In genomic region chr9:36161187-36161586, GRCh38 we compare ENCODE assay signal across 15 cellular contexts. TPM values are rescaled to one million over a fixed set of nuclear protein-coding genes. Genes with fewer than 3 reads are reported as not detected.
DNase-seq lines count a peak whose midpoint lies in the region; ATAC-seq and TF ChIP-seq lines count a peak whose summit lies in the region.
"Had no signal": no experiment of that assay in that cellular context is flagged by ENCODE, and none has a peak within 500 bp of the region (broad histone marks: within the 10 kb centered on the region; RNA-seq: fewer than 3 reads in every experiment).

No MANE protein-coding gene starts in this region.

- H3K27me3 Mint-ChIP-seq in activated T-helper 17 cell treated with anti-CD3 and anti-CD28 coated beads, Interleukin-2, amount 50 U/mL, for 72 hours: no peaks in the 10 kb centered on the region
- H3K27me3 Mint-ChIP-seq: activated T-cell treated with anti-CD3 and anti-CD28 coated beads, Interleukin-2, amount 50 U/mL, for 24 hours had no signal

- H3K9me3 ChIP-seq in skeletal muscle tissue (ENCODE audit: control insufficient read depth in 3 of 3, low read length in 3 of 3): no peaks in the 10 kb centered on the region

- peaks cover 7 to 11% (median 11%) of the 10 kb centered on the region in 3 donors for H3K4me1 ChIP-seq in skeletal muscle tissue (ENCODE audit: control insufficient read depth in 3 of 3, insufficient read depth in 3 of 3, low read length in 3 of 3)

- peak overlapping the region; percentile 72 for H3K27ac ChIP-seq in skeletal muscle tissue (ENCODE audit: low read depth, low read length)
- H3K27ac ChIP-seq: SK-N-MC had no signal

- in situ Hi-C loops in GM13976 (cut with MboI; ENCODE audit: low sequenced_read_pairs, unreplicated experiment): no loop called here

- no peaks in the 10 kb centered on the region for H3K9me3 Mint-ChIP-seq in activated T-helper 17 cell treated with anti-CD3 and anti-CD28 coated beads, Interleukin-2, amount 50 U/mL, for 72 hours

- peak overlapping the region; percentile 8 for H3K27ac Mint-ChIP-seq in activated T-helper 17 cell treated with anti-CD3 and anti-CD28 coated beads, Interleukin-2, amount 50 U/mL, for 72 hours
- H3K27ac Mint-ChIP-seq: activated T-cell treated with anti-CD3 and anti-CD28 coated beads, Interleukin-2, amount 50 U/mL, for 24 hours; progenitor cell of endocrine pancreas had no signal

- no peak for TF ChIP-seq CTCF in fibroblast of villous mesenchyme (IDR thresholded peaks at IDR 0.05; ENCODE audit: insufficient read depth, low read depth, low read length)
- no peak for TF ChIP-seq CTCF in GM13976 (IDR thresholded peaks at IDR 0.05; ENCODE audit: borderline replicate concordance, control extremely low read depth, extremely low read depth, insufficient read depth, missing control alignments)

- DNase-seq in EH (ENCODE audit: low read depth): peak; percentile 60
- peak; percentile 48 for DNase-seq in fibroblast of villous mesenchyme (ENCODE audit: low read depth)
- DNase-seq in DMS 273 (lab: John Stamatoyannopoulos, UW; ENCODE audit: unreplicated experiment): no peak
- DNase-seq in epidermal melanocyte (ENCODE audit: insufficient read length, low spot score): no peak
- no peak for DNase-seq in GM13976 (ENCODE audit: low spot score)
- DNase-seq: activated T-cell treated with anti-CD3 and anti-CD28 coated beads, Interleukin-2, amount 50 U/mL, for 24 hours; anterior cingulate cortex; COR-L47; mesendoderm; substantia nigra had no signal

- peaks cover 7 to 12% (median 10%) of the 10 kb centered on the region in 3 donors for H3K27me3 ChIP-seq in skeletal muscle tissue (ENCODE audit: control insufficient read depth in 3 of 3, insufficient read depth in 3 of 3, low read length in 3 of 3)

- no peak for ATAC-seq in activated T-helper 17 cell treated with anti-CD3 and anti-CD28 coated beads, Interleukin-2, amount 50 U/mL, for 72 hours (replicated peaks)
- ATAC-seq in HG03025 (IDR thresholded peaks at IDR 0.05; ENCODE audit: low FRiP score, unreplicated experiment): no peak

- no peak overlapping the region for H3K4me3 Mint-ChIP-seq in activated T-helper 17 cell treated with anti-CD3 and anti-CD28 coated beads, Interleukin-2, amount 50 U/mL, for 72 hours
- H3K4me3 Mint-ChIP-seq: activated T-cell treated with anti-CD3 and anti-CD28 coated beads, Interleukin-2, amount 50 U/mL, for 24 hours had no signal

- H3K4me1 Mint-ChIP-seq in activated T-helper 17 cell treated with anti-CD3 and anti-CD28 coated beads, Interleukin-2, amount 50 U/mL, for 72 hours: peaks cover 12% of the 10 kb centered on the region

- no peak overlapping the region for H3K4me3 ChIP-seq in fibroblast of villous mesenchyme (ENCODE audit: low read depth, low read length)
- no peak overlapping the region for H3K4me3 ChIP-seq in skeletal muscle tissue (ENCODE audit: low read length in 3 of 3)
- H3K4me3 ChIP-seq: SK-N-MC had no signal

- no peaks in the 10 kb centered on the region for H3K36me3 ChIP-seq in skeletal muscle tissue (ENCODE audit: control insufficient read depth in 3 of 3, insufficient read depth in 3 of 3, low read length in 3 of 3)

- H3K9ac ChIP-seq in skeletal muscle tissue (ENCODE audit: low read depth in 1 of 3, low read length in 3 of 3): no peak overlapping the region

- peaks cover 6% of the 10 kb centered on the region for H3K36me3 Mint-ChIP-seq in activated T-helper 17 cell treated with anti-CD3 and anti-CD28 coated beads, Interleukin-2, amount 50 U/mL, for 72 hours (ENCODE audit: low read depth)

RNA-seq across cellular contexts. Expression of gene CCIN, which starts 8.0 kb away (rescaled TPM):
- total RNA-seq in activated T-helper 17 cell treated with anti-CD3 and anti-CD28 coated beads, Interleukin-2, amount 50 U/mL, for 72 hours: not detected
- total RNA-seq in fibroblast of villous mesenchyme: 0.43 and 2.3 TPM in 2 replicates
- total RNA-seq in skeletal muscle tissue: 1.0 TPM
- total RNA-seq: progenitor cell of endocrine pancreas had no signal

RNA-seq across cellular contexts. Expression of gene GLIPR2, which starts 24.7 kb away (rescaled TPM):
- total RNA-seq in activated T-helper 17 cell treated with anti-CD3 and anti-CD28 coated beads, Interleukin-2, amount 50 U/mL, for 72 hours: 10 to 100 TPM; 10.2 to 10.7 TPM
- total RNA-seq in fibroblast of villous mesenchyme (29.4 and 55.7 TPM in 2 replicates), skeletal muscle tissue (69.4 TPM)

RNA-seq across cellular contexts. Expression of gene CLTA, which starts 29.5 kb away (rescaled TPM):
- 100 to 1,000 TPM in 1 of 2 donors, 10 to 100 TPM in 1; 69.3 to 166 TPM for total RNA-seq in activated T-helper 17 cell treated with anti-CD3 and anti-CD28 coated beads, Interleukin-2, amount 50 U/mL, for 72 hours
- total RNA-seq in fibroblast of villous mesenchyme (194 and 265 TPM in 2 replicates), skeletal muscle tissue (114 TPM)

Comparison
In these comparisons a context has a peak if more than half of its experiments do, and no peak if none do; other contexts are left out.
1. DNase-seq: peak in EH (single experiment) and fibroblast of villous mesenchyme (single experiment); none in DMS 273 (single experiment), epidermal melanocyte (single experiment) and GM13976 (single experiment).